Comparison of ENCODE assay signal across 22 cellular contexts in genomic region chr14:36162267-36162666, GRCh38. TPM values are rescaled to one million over a fixed set of nuclear protein-coding genes. Genes with fewer than 3 reads are reported as not detected.
DNase-seq lines count a peak whose midpoint lies in the region; ATAC-seq, FAIRE-seq and TF ChIP-seq lines count a peak whose summit lies in the region.
"Had no signal": no experiment of that assay in that cellular context is flagged by ENCODE, and none has a peak within 500 bp of the region (broad histone marks: within the 10 kb centered on the region; RNA-seq: fewer than 3 reads in every experiment).

No MANE protein-coding gene starts in this region.

- H3K79me2 ChIP-seq in PC-9 (ENCODE audit: low read depth) = no peaks in the 10 kb centered on the region

- H3K4me1 ChIP-seq in ES-I3 (ENCODE audit: insufficient read depth, low read length) = no peaks in the 10 kb centered on the region
- no peaks in the 10 kb centered on the region for H3K4me1 ChIP-seq in PC-9 (replicated peaks; ENCODE audit: insufficient read depth)
- no peaks in the 10 kb centered on the region for H3K4me1 ChIP-seq in small intestine (ENCODE audit: control insufficient read depth in 2 of 2, insufficient read depth in 1 of 2, low read depth in 1 of 2, low read length in 1 of 2)
- H3K4me1 ChIP-seq: BE2C, Peyer's patch had no signal

- H3K27me3 Mint-ChIP-seq in CD4-positive, alpha-beta T cell = peaks cover 21% of the 10 kb centered on the region
- H3K27me3 Mint-ChIP-seq in natural killer cell treated with Interleukin-12 subunit alpha and Interleukin-12 subunit beta and Interleukin-15 and Interleukin-18, amount 100 ng/mL, for 72 hours = no peaks in the 10 kb centered on the region

- H3K27me3 ChIP-seq in PC-9 (ENCODE audit: insufficient read depth, low read depth) = no peaks in the 10 kb centered on the region
- no peaks in the 10 kb centered on the region for H3K27me3 ChIP-seq in small intestine (ENCODE audit: control insufficient read depth in 2 of 2, insufficient read depth in 2 of 2, low read length in 2 of 2)
- H3K27me3 ChIP-seq in CD4-positive, alpha-beta T cell (ENCODE audit: control insufficient read depth, insufficient read depth, low read length) = peaks cover 3% of the 10 kb centered on the region
- H3K27me3 ChIP-seq: Peyer's patch had no signal

- CTCF ChIA-PET in PC-9 (lab: Charles Lee) = no interaction called here
- CTCF ChIA-PET in CD4-positive, alpha-beta T cell (lab: Charles Lee) = interaction anchor here (1.5 kb wide), 1 partner anchor 10 kb away, joined by 3 read pairs; no protein-coding TSS in a partner anchor

- no peaks in the 10 kb centered on the region for H3K4me1 Mint-ChIP-seq in CD4-positive, alpha-beta T cell (ENCODE audit: low read depth)
- H3K4me1 Mint-ChIP-seq in natural killer cell treated with Interleukin-12 subunit alpha and Interleukin-12 subunit beta and Interleukin-15 and Interleukin-18, amount 100 ng/mL, for 72 hours (ENCODE audit: low read depth in 2 of 2) = no peaks in the 10 kb centered on the region
- H3K4me1 Mint-ChIP-seq: CD8-positive, alpha-beta memory T cell had no signal

- no TSS peak for BruUV-seq in PC-9 (replicated peaks; lab: Mats Ljungman, UMichigan)

- WGBS in small intestine, 3 donors = 63 to 76% (median 72%) methylated on average over 9 of the region's 9 CpGs

- H3K9me3 ChIP-seq in ES-I3 (ENCODE audit: control insufficient read depth, insufficient read depth, low read length) (no peaks in the 10 kb centered on the region), PC-9 (ENCODE audit: insufficient read depth, low read depth) (no peaks in the 10 kb centered on the region), iPS-18c (ENCODE audit: control insufficient read depth, insufficient read depth, low read length) (no peaks in the 10 kb centered on the region), small intestine (ENCODE audit: control insufficient read depth, low read depth) (no peaks in the 10 kb centered on the region)
- no peaks in the 10 kb centered on the region for H3K9me3 ChIP-seq in CD4-positive, alpha-beta T cell (ENCODE audit: control insufficient read depth, low read length)
- H3K9me3 ChIP-seq: BE2C, Peyer's patch, SK-N-SH had no signal

- H2AFZ ChIP-seq in PC-9 = peak overlapping the region; percentile 79; the same call in 1 of the 2 replicates

- no peak overlapping the region for H3K27ac ChIP-seq in PC-9
- no peak overlapping the region for H3K27ac ChIP-seq in small intestine (ENCODE audit: low read depth in 1 of 2, low read length in 1 of 2)
- no peak overlapping the region for H3K27ac ChIP-seq in CD4-positive, alpha-beta T cell (ENCODE audit: low read depth, low read length)
- H3K27ac ChIP-seq: Peyer's patch had no signal

- FAIRE-seq in small intestine (lab: Jason Lieb, UNC) = no peak
- FAIRE-seq: K562 had no signal

- H3K36me3 Mint-ChIP-seq in CD4-positive, alpha-beta T cell (ENCODE audit: low read depth) = no peaks in the 10 kb centered on the region
- H3K36me3 Mint-ChIP-seq in natural killer cell treated with Interleukin-12 subunit alpha and Interleukin-12 subunit beta and Interleukin-15 and Interleukin-18, amount 100 ng/mL, for 72 hours = no peaks in the 10 kb centered on the region
- H3K36me3 Mint-ChIP-seq: CD8-positive, alpha-beta memory T cell had no signal

- no peak for TF ChIP-seq CTCF in PC-9 (conservative IDR thresholded peaks at IDR 0.05)
- no peak for TF ChIP-seq CTCF in CD4-positive, alpha-beta T cell (IDR thresholded peaks at IDR 0.05)

- H3F3A ChIP-seq in PC-9 (ENCODE audit: insufficient read depth, low read depth) = no peaks in the 10 kb centered on the region

- H3K9me2 ChIP-seq in PC-9 (ENCODE audit: insufficient read depth) = no peaks in the 10 kb centered on the region
- H3K9me2 ChIP-seq: SK-N-SH had no signal

- intact Hi-C loops in PC-9 (cut with micrococcal nuclease; ENCODE audit: unreplicated experiment) = no loop called here
- intact Hi-C loops in CD4-positive, alpha-beta T cell (cut with DNase I, micrococcal nuclease) = no loop called here

- H3K9me3 Mint-ChIP-seq in CD4-positive, alpha-beta T cell = no peaks in the 10 kb centered on the region
- H3K9me3 Mint-ChIP-seq in natural killer cell treated with Interleukin-12 subunit alpha and Interleukin-12 subunit beta and Interleukin-15 and Interleukin-18, amount 100 ng/mL, for 72 hours = peaks cover 5% of the 10 kb centered on the region

- H3K36me3 ChIP-seq in ES-I3 (ENCODE audit: insufficient read depth, low read length) (no peaks in the 10 kb centered on the region), PC-9 (ENCODE audit: low read depth) (no peaks in the 10 kb centered on the region), small intestine (ENCODE audit: control insufficient read depth in 2 of 2, insufficient read depth in 2 of 2, low read length in 2 of 2) (no peaks in the 10 kb centered on the region)
- H3K36me3 ChIP-seq: BE2C, Peyer's patch had no signal

- POLR2A ChIA-PET in PC-9 (lab: Charles Lee; ENCODE audit: unreplicated experiment) = no interaction called here
- POLR2A ChIA-PET in CD4-positive, alpha-beta T cell (lab: Charles Lee) = no interaction called here

- H3K9ac ChIP-seq in ES-I3 (ENCODE audit: low read depth, low read length) = peak overlapping the region; percentile 52
- H3K9ac ChIP-seq: SK-N-SH had no signal

- ATAC-seq in CD4-positive, alpha-beta T cell (ENCODE audit: poor library complexity) = no peak
- no peak for ATAC-seq in natural killer cell treated with Interleukin-12 subunit alpha and Interleukin-12 subunit beta and Interleukin-15 and Interleukin-18, amount 100 ng/mL, for 72 hours
- ATAC-seq: HCT116, K562 had no signal

- DNase-seq in PC-9 = peak in 1 of 2 experiments; percentile 1
- peak; percentile 5 for DNase-seq in small intestine
- no peak for DNase-seq in CD4-positive, alpha-beta T cell
- no peak for DNase-seq in NOMO-1 treated with DMSO at 0.1 percent for 48 hours (lab: John Stamatoyannopoulos, UW; ENCODE audit: unreplicated experiment)
- no peak for DNase-seq in activated CD8-positive, alpha-beta memory T cell treated with anti-CD3 and anti-CD28 coated beads, Interleukin-2, amount 50 U/mL, for 48 hours
- no peak for DNase-seq in natural killer cell treated with Interleukin-12 subunit alpha and Interleukin-12 subunit beta and Interleukin-15 and Interleukin-18, amount 100 ng/mL, for 72 hours (ENCODE audit: low spot score)
- DNase-seq: BE2C; CD8-positive, alpha-beta memory T cell; DMS 273 treated with DMSO at 0.1 percent for 48 hours; EL; NCI-H1092 treated with DMSO at 0.1 percent for 48 hours; NCI-H2107; NCI-H446; NCI-H774; Peyer's patch; Right ventricle myocardium superior; SK-N-SH had no signal

- H3K4me2 ChIP-seq in PC-9 = peak overlapping the region; percentile 74
- H3K4me2 ChIP-seq: SK-N-SH had no signal

- H3K4me3 Mint-ChIP-seq in CD4-positive, alpha-beta T cell = no peak overlapping the region
- no peak overlapping the region for H3K4me3 Mint-ChIP-seq in natural killer cell treated with Interleukin-12 subunit alpha and Interleukin-12 subunit beta and Interleukin-15 and Interleukin-18, amount 100 ng/mL, for 72 hours
- H3K4me3 Mint-ChIP-seq: CD8-positive, alpha-beta memory T cell had no signal

- peak overlapping the region; percentile 52 for H3K4me3 ChIP-seq in PC-9
- 0 out of 2 replicates have a peak overlapping the region, but pooled peaks have one; percentile 10 for H3K4me3 ChIP-seq in iPS-18c (ENCODE audit: insufficient read depth, low read depth, low read length)
- H3K4me3 ChIP-seq in small intestine (ENCODE audit: low read depth in 1 of 2, low read length in 2 of 2) = no peak overlapping the region
- H3K4me3 ChIP-seq: K562 had no signal

- H4K20me1 ChIP-seq in PC-9 (ENCODE audit: insufficient read depth) = no peaks in the 10 kb centered on the region

- no peak overlapping the region for H3K27ac Mint-ChIP-seq in CD4-positive, alpha-beta T cell
- H3K27ac Mint-ChIP-seq in natural killer cell treated with Interleukin-12 subunit alpha and Interleukin-12 subunit beta and Interleukin-15 and Interleukin-18, amount 100 ng/mL, for 72 hours = no peak overlapping the region
- H3K27ac Mint-ChIP-seq: CD8-positive, alpha-beta memory T cell had no signal

RNA-seq across cellular contexts. Expression of gene PTCSC3, which starts 14.3 kb away (rescaled TPM):
- not detected in 2 replicates for total RNA-seq in PC-9 (2021)
- not detected for polyA plus RNA-seq in small intestine
- not detected for total RNA-seq in CD4-positive, alpha-beta T cell
- total RNA-seq in natural killer cell treated with Interleukin-12 subunit alpha and Interleukin-12 subunit beta and Interleukin-15 and Interleukin-18, amount 100 ng/mL, for 72 hours = not detected
- total RNA-seq: CD8-positive, alpha-beta memory T cell; HT1080; K562; Peyer's patch; Right ventricle myocardium superior had no signal
- polyA plus RNA-seq: CD8-positive, alpha-beta memory T cell; K562; SK-N-SH had no signal

Comparison
In these comparisons a context has a peak if more than half of its experiments do, and no peak if none do; other contexts are left out.
1. H3K4me3 ChIP-seq: peak in PC-9 (single experiment) and iPS-18c (single experiment); none in small intestine (0 of 2).